ENCODE assay signal across 7 cellular contexts in the genomic region with DNA sequence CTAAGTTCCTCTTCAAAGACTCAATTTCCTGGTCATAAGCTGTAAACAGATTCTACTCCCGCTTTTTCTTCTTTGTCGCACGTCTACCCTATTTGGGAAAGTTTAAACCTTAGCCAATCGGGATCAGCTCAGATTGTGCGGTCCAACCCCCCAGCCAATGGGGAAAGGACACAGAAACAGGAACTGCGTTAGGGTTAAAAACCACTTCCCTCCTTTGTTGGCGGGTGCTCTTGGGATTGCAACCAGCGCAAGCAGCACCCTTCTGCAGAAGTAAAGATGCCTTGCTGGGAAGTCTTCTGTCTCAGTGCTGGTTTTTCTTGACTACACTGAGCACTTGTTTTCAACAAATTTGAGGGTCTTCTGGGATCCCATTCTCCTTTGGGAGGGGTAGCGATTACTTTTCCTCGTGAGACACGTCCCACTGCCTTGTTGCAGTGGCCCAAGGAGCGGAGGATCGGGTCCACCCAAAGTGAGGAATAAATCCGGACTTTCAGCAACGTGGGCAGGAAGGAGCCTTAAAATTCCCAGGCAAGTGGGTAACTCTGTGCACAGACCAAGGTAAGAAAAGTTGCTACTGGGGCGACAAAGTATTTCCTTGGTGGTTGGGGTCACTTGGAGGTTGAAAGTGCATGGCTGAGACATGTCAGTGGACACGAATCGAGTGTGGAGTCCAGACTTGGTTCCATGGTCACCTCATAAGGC. TPM values are rescaled to one million over a fixed set of nuclear protein-coding genes. Genes with fewer than 3 reads are reported as not detected.
DNase-seq lines count a peak whose midpoint lies in the region.

No MANE protein-coding gene starts in this region.

- H3K36me3 Mint-ChIP-seq in activated T-helper 2 cell treated with anti-CD3 and anti-CD28 coated beads, Interferon-gamma antibody, Interleukin-2, Interleukin-4, amounts not matched to agents 10 μg/mL and 5 μg/mL and 100 μg/mL, durations not matched to agents 14 hours and 24 hours and 36 hours (ENCODE audit: low read depth) = peaks cover 41% of the 10 kb centered on the region
- peaks cover 11 to 23% (median 19%) of the 10 kb centered on the region in 3 donors for H3K36me3 Mint-ChIP-seq in immature natural killer cell

- no peak for DNase-seq in activated T-helper 2 cell treated with anti-CD3 and anti-CD28 coated beads, Interferon-gamma antibody, Interleukin-2, Interleukin-4, amounts not matched to agents 10 μg/mL and 5 μg/mL and 100 μg/mL, durations not matched to agents 14 hours and 24 hours and 36 hours (ENCODE audit: low spot score)
- DNase-seq in immature natural killer cell (peak in 1 of 3 donors; percentile 31), superior temporal gyrus (ENCODE audit: extremely low spot score) (peak; percentile 21), NCI-H510A (lab: John Stamatoyannopoulos, UW) (no peak), NCI-H748 treated with DMSO at 0.1 percent for 48 hours (lab: John Stamatoyannopoulos, UW) (no peak)
- DNase-seq in stimulated activated CD4-positive, alpha-beta T cell treated with anti-CD3 and anti-CD28 coated beads, Interleukin-1b, Interleukin-23, amount 100 ng/mL, for 48 hours = no peak

- H3K4me3 Mint-ChIP-seq in activated T-helper 2 cell treated with anti-CD3 and anti-CD28 coated beads, Interferon-gamma antibody, Interleukin-2, Interleukin-4, amounts not matched to agents 10 μg/mL and 5 μg/mL and 100 μg/mL, durations not matched to agents 14 hours and 24 hours and 36 hours (ENCODE audit: low read depth) = peak overlapping the region; percentile 65
- peak overlapping the region; percentile 69 to 86 (median 75) for H3K4me3 Mint-ChIP-seq in immature natural killer cell

- peaks cover 21% of the 10 kb centered on the region for H3K4me1 Mint-ChIP-seq in activated T-helper 2 cell treated with anti-CD3 and anti-CD28 coated beads, Interferon-gamma antibody, Interleukin-2, Interleukin-4, amounts not matched to agents 10 μg/mL and 5 μg/mL and 100 μg/mL, durations not matched to agents 14 hours and 24 hours and 36 hours (ENCODE audit: low read depth)
- peaks cover 31 to 36% of the 10 kb centered on the region in 2 donors for H3K4me1 Mint-ChIP-seq in immature natural killer cell

- peak overlapping the region; percentile 79 for H3K27ac ChIP-seq in KOPT-K1 (ENCODE audit: low read depth, low read length, poor library complexity, severe bottlenecking)

- no peaks in the 10 kb centered on the region for H3K27me3 Mint-ChIP-seq in activated T-helper 2 cell treated with anti-CD3 and anti-CD28 coated beads, Interferon-gamma antibody, Interleukin-2, Interleukin-4, amounts not matched to agents 10 μg/mL and 5 μg/mL and 100 μg/mL, durations not matched to agents 14 hours and 24 hours and 36 hours (ENCODE audit: low read depth)
- peaks cover 5 to 11% (median 8%) of the 10 kb centered on the region in 3 donors for H3K27me3 Mint-ChIP-seq in immature natural killer cell (ENCODE audit: low read depth in 3 of 3)

- peaks cover 24% of the 10 kb centered on the region for H3K9me3 Mint-ChIP-seq in activated T-helper 2 cell treated with anti-CD3 and anti-CD28 coated beads, Interferon-gamma antibody, Interleukin-2, Interleukin-4, amounts not matched to agents 10 μg/mL and 5 μg/mL and 100 μg/mL, durations not matched to agents 14 hours and 24 hours and 36 hours
- peaks cover 14 to 25% (median 23%) of the 10 kb centered on the region in 6 donors for H3K9me3 Mint-ChIP-seq in immature natural killer cell

- no peaks in the 10 kb centered on the region for H3K36me3 ChIP-seq in KOPT-K1 (ENCODE audit: insufficient read depth, low read length)

- peak overlapping the region; percentile 85 for H3K27ac Mint-ChIP-seq in activated T-helper 2 cell treated with anti-CD3 and anti-CD28 coated beads, Interferon-gamma antibody, Interleukin-2, Interleukin-4, amounts not matched to agents 10 μg/mL and 5 μg/mL and 100 μg/mL, durations not matched to agents 14 hours and 24 hours and 36 hours
- peak overlapping the region; percentile 88 to 95 (median 93) for H3K27ac Mint-ChIP-seq in immature natural killer cell

- intact Hi-C loops in activated T-helper 2 cell treated with anti-CD3 and anti-CD28 coated beads, Interferon-gamma antibody, Interleukin-2, Interleukin-4, amounts not matched to agents 10 μg/mL and 5 μg/mL and 100 μg/mL, durations not matched to agents 14 hours and 24 hours and 36 hours (cut with micrococcal nuclease) = loop anchor here (1.0 to 10.0 kb wide), 2 partner anchors 22 to 308 kb away; partner anchors contain the start of genes PPP4C and ZNF771

- H3K9me3 ChIP-seq in KOPT-K1 (ENCODE audit: insufficient read depth, low read length, poor library complexity, severe bottlenecking) = peaks cover 27% of the 10 kb centered on the region

RNA-seq across cellular contexts. Expression of gene YPEL3, which starts 1.0 kb away (rescaled TPM):
- 14.0 and 14.2 TPM in 2 replicates for total RNA-seq in activated T-helper 2 cell treated with anti-CD3 and anti-CD28 coated beads, Interferon-gamma antibody, Interleukin-2, Interleukin-4, amounts not matched to agents 10 μg/mL and 5 μg/mL and 100 μg/mL, durations not matched to agents 14 hours and 24 hours and 36 hours
- 100 to 1,000 TPM; 248 to 354 (median 284) TPM for polyA plus RNA-seq in immature natural killer cell

RNA-seq across cellular contexts. Expression of gene TBX6, which starts 5.3 kb away (rescaled TPM):
- 2.7 and 2.9 TPM in 2 replicates for total RNA-seq in activated T-helper 2 cell treated with anti-CD3 and anti-CD28 coated beads, Interferon-gamma antibody, Interleukin-2, Interleukin-4, amounts not matched to agents 10 μg/mL and 5 μg/mL and 100 μg/mL, durations not matched to agents 14 hours and 24 hours and 36 hours
- not detected for polyA plus RNA-seq in immature natural killer cell

RNA-seq across cellular contexts. Expression of gene GDPD3, which starts 16.3 kb away (rescaled TPM):
- 6.4 and 7.7 TPM in 2 replicates for total RNA-seq in activated T-helper 2 cell treated with anti-CD3 and anti-CD28 coated beads, Interferon-gamma antibody, Interleukin-2, Interleukin-4, amounts not matched to agents 10 μg/mL and 5 μg/mL and 100 μg/mL, durations not matched to agents 14 hours and 24 hours and 36 hours
- polyA plus RNA-seq in immature natural killer cell = not detected

RNA-seq across cellular contexts. Expression of gene PPP4C, which starts 21.2 kb away (rescaled TPM):
- 143 and 144 TPM in 2 replicates for total RNA-seq in activated T-helper 2 cell treated with anti-CD3 and anti-CD28 coated beads, Interferon-gamma antibody, Interleukin-2, Interleukin-4, amounts not matched to agents 10 μg/mL and 5 μg/mL and 100 μg/mL, durations not matched to agents 14 hours and 24 hours and 36 hours
- polyA plus RNA-seq in immature natural killer cell = 100 to 1,000 TPM; 244 to 365 (median 317) TPM

RNA-seq across cellular contexts. Expression of gene MAPK3, which starts 26.0 kb away (rescaled TPM):
- 61.9 and 63.9 TPM in 2 replicates for total RNA-seq in activated T-helper 2 cell treated with anti-CD3 and anti-CD28 coated beads, Interferon-gamma antibody, Interleukin-2, Interleukin-4, amounts not matched to agents 10 μg/mL and 5 μg/mL and 100 μg/mL, durations not matched to agents 14 hours and 24 hours and 36 hours
- polyA plus RNA-seq in immature natural killer cell = 1 to 10 TPM; 4.3 to 6.4 (median 5.8) TPM
